In the genomic region with DNA sequence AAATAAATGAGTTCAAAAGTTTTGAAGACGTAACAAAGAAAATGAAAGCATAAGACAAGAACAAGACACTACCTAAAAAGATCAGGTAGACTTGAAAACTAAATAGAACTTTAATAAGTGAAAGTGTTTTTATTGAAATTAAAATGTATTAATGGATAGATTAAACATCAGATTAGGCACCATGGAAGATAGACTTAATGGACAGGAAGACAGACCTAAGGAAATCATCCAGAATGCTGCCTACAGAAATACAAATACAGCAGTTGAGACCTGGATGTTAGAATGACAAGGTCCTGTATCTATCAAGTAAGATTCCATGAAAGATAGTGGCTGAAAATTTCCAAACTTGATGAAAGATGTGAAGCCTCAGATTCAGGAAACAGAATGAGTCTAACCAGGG, we compare ENCODE assay signal across 26 cellular contexts.
"Had no signal": no experiment of that assay in that cellular context is flagged by ENCODE, and none has a peak within 500 bp of the region (broad histone marks: within the 10 kb centered on the region; RNA-seq: fewer than 3 reads in every experiment).

No MANE protein-coding gene starts in this region.

- H3K36me3 ChIP-seq: brain microvascular endothelial cell, WERI-Rb-1 had no signal

- H3K4me1 ChIP-seq: gastroesophageal sphincter had no signal

- H3K27me3 ChIP-seq: brain microvascular endothelial cell, esophagus squamous epithelium, gastroesophageal sphincter had no signal

- H3K4me3 ChIP-seq: esophagus squamous epithelium, gastroesophageal sphincter had no signal

- DNase-seq: activated B cell treated with CpG ODN at 0.5 μM for 24 hours; activated CD4-positive, alpha-beta T cell treated with anti-CD3 and anti-CD28 coated beads for 48 hours; activated CD4-positive, alpha-beta T cell treated with anti-CD3 and anti-CD28 coated beads, Interleukin-2, amount 50 U/mL, for 1 hour; activated CD4-positive, alpha-beta T cell treated with anti-CD3 and anti-CD28 coated beads, Interleukin-2, amount 50 U/mL, for 48 hours; activated CD8-positive, alpha-beta memory T cell treated with anti-CD3 and anti-CD28 coated beads for 24 hours; activated CD8-positive, alpha-beta T cell treated with anti-CD3 and anti-CD28 coated beads for 36 hours; activated gamma-delta T cell; activated naive CD4-positive, alpha-beta T cell; activated naive CD4-positive, alpha-beta T cell treated with anti-CD3 and anti-CD28 coated beads, Interleukin-2, amount 10 ng/mL, durations not matched to agents 7 days and 5 days; activated naive CD8-positive, alpha-beta T cell treated with anti-CD3 and anti-CD28 coated beads, Interleukin-2, amount 10 ng/mL, durations not matched to agents 7 days and 5 days; activated T-cell treated with anti-CD3 and anti-CD28 coated beads, Interleukin-2, amount 50 U/mL, for 4 hours; anterior cingulate cortex; brain microvascular endothelial cell; cortex of kidney; dermis blood vessel endothelial cell; effector CD8-positive, alpha-beta T cell; esophagus squamous epithelium; foreskin melanocyte; SW 1271; T-cell; T-helper 9 cell; WERI-Rb-1 had no signal

- H3K27ac ChIP-seq: brain microvascular endothelial cell, epithelial cell of prostate, esophagus squamous epithelium, gastroesophageal sphincter, WERI-Rb-1 had no signal

- H3K9me3 ChIP-seq: esophagus squamous epithelium, gastroesophageal sphincter had no signal

- ATAC-seq: activated CD4-positive, CD25-positive, alpha-beta regulatory T cell treated with anti-CD3 and anti-CD28 coated beads, Interleukin-2, amount 50 U/mL, for 24 hours; activated CD8-positive, alpha-beta T cell treated with anti-CD3 and anti-CD28 coated beads for 36 hours; activated naive CD4-positive, alpha-beta T cell treated with anti-CD3 and anti-CD28 coated beads, Interleukin-2, amount 50 U/mL, for 72 hours; activated T-cell treated with anti-CD3 and anti-CD28 coated beads, Interleukin-2, amount 50 U/mL, for 4 hours; gastroesophageal sphincter; T-cell had no signal
